ENCODE assay signal across 29 cellular contexts in the genomic region with DNA sequence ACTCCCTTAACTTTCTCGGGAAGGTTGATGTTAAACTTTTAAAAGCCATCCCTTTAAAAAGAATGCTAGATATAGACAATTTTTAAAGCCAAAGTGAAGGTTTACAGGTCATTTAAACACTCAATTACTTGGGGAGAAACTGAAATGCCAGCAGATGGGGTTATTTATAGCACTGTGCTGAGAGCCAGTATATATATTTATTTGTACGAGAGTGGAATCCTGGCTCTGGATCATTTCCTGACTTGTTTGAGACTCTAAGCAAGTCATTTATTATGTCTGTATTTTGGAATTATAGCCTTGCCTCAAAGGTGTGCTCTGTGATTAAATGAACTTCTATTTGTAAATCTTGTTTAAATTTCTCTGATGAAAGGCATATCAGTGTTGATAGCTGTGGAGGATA. TPM values are rescaled to one million over a fixed set of nuclear protein-coding genes. Genes with fewer than 3 reads are reported as not detected.
DNase-seq lines count a peak whose midpoint lies in the region; ATAC-seq and TF ChIP-seq lines count a peak whose summit lies in the region.
"Had no signal": no experiment of that assay in that cellular context is flagged by ENCODE, and none has a peak within 500 bp of the region (broad histone marks: within the 10 kb centered on the region; RNA-seq: fewer than 3 reads in every experiment).

No MANE protein-coding gene starts in this region.

- TF ChIP-seq POLR2A in heart left ventricle (IDR thresholded peaks at IDR 0.05) = no peak

- no peak for TF ChIP-seq CTCF in SK-N-SH (IDR thresholded peaks at IDR 0.05)
- TF ChIP-seq CTCF in heart left ventricle (IDR thresholded peaks at IDR 0.05) = no peak
- TF ChIP-seq CTCF in osteocyte (IDR thresholded peaks at IDR 0.05) = no peak

- H3F3A ChIP-seq in SK-N-SH (replicated peaks; ENCODE audit: insufficient read depth) = peaks cover 19% of the 10 kb centered on the region

- H3K4me3 ChIP-seq in SK-N-SH (ENCODE audit: low read depth in 2 of 2, low read length in 1 of 2) = no peak overlapping the region
- H3K4me3 ChIP-seq in heart left ventricle = peak overlapping the region in 4 of 12 donors; percentile 2 to 22 (median 14)
- H3K4me3 ChIP-seq: GM23338, SJCRH30, thyroid gland had no signal

- ATAC-seq in SK-N-SH treated with all-trans-retinoic acid at 6 μM for 48 hours (peak; percentile 58; the same call in 2 of the 3 replicates), heart left ventricle (peak in 3 of 4 donors; percentile 57 to 63 (median 62))
- ATAC-seq in stimulated activated naive B cell treated with anti-CD40 and anti-IgM and Interleukin-4, amounts not matched to agents 10 μg/mL and 1 μg/mL and 100 μg/mL, for 72 hours (replicated peaks) = no peak
- ATAC-seq: effector memory CD8-positive, alpha-beta T cell; GM23338 had no signal

- H3K9me2 ChIP-seq in SK-N-SH = no peaks in the 10 kb centered on the region

- peaks cover 14% of the 10 kb centered on the region for H3K79me2 ChIP-seq in SK-N-SH (ENCODE audit: insufficient read depth)

- H3K9me3 ChIP-seq in SK-N-SH (no peaks in the 10 kb centered on the region), heart left ventricle (peaks cover 0 to 4% (median 0%) of the 10 kb centered on the region in 12 donors)
- H3K9me3 ChIP-seq: BE2C, SJCRH30, thyroid gland had no signal

- H3K9ac ChIP-seq in SK-N-SH = no peak overlapping the region

- no peak for TF ChIP-seq EP300 in SK-N-SH (IDR thresholded peaks at IDR 0.05; ENCODE audit: borderline replicate concordance in 1 of 2, low read depth in 1 of 2, low read length in 1 of 2)

- DNase-seq in SK-N-SH (no peak), heart left ventricle (no peak), osteocyte (ENCODE audit: extremely low spot score, unreplicated experiment) (no peak), NCI-H446 treated with DMSO at 0.1 percent for 48 hours (lab: John Stamatoyannopoulos, UW) (no peak), T-helper 1 cell (no peak)
- DNase-seq in stimulated activated naive B cell treated with anti-CD40 and anti-IgM and Interleukin-4, amounts not matched to agents 10 μg/mL and 1 μg/mL and 100 μg/mL, for 72 hours = no peak
- DNase-seq in stimulated activated CD8-positive, alpha-beta memory T cell treated with anti-CD3 and anti-CD28 coated beads, Interleukin-4, amount 100 ng/mL, for 48 hours = no peak
- DNase-seq: 8988T; activated B cell treated with CpG ODN at 0.5 μM for 24 hours; activated CD4-positive, alpha-beta memory T cell treated with anti-CD3 and anti-CD28 coated beads, Interleukin-2, amount 10 ng/mL, durations not matched to agents 7 days and 5 days; activated naive CD4-positive, alpha-beta T cell; activated T-cell treated with anti-CD3 and anti-CD28 coated beads, Interleukin-2, amount 50 U/mL, for 24 hours; amniotic stem cell; BE2C; central memory CD4-positive, alpha-beta T cell; COR-L47; effector memory CD8-positive, alpha-beta T cell; hippocampal formation; islet precursor cell; mammary epithelial cell; NCI-H774; occipital lobe; SJCRH30; stimulated activated CD4-positive, alpha-beta T cell treated with anti-CD3 and anti-CD28 coated beads, Interleukin-2, amount 100 ng/mL, for 24 hours; stimulated activated naive CD4-positive, alpha-beta T cell treated with Interleukin-2 at 50 U/mL for 16 hours; thyroid gland had no signal

- H3K27ac Mint-ChIP-seq in osteocyte (ENCODE audit: unreplicated experiment) = peak overlapping the region; percentile 62
- H3K27ac Mint-ChIP-seq in stimulated activated naive B cell treated with anti-CD40 and anti-IgM and Interleukin-4, amounts not matched to agents 10 μg/mL and 1 μg/mL and 100 μg/mL, for 72 hours = no peak overlapping the region
- H3K27ac Mint-ChIP-seq: activated B cell treated with CpG ODN at 0.5 μM for 24 hours; activated CD4-positive, alpha-beta memory T cell treated with anti-CD3 and anti-CD28 coated beads, Interleukin-2, amount 10 ng/mL, durations not matched to agents 7 days and 5 days; activated T-cell treated with anti-CD3 and anti-CD28 coated beads, Interleukin-2, amount 50 U/mL, for 24 hours; effector memory CD8-positive, alpha-beta T cell; GM23338 had no signal

- WGBS in SK-N-SH (ENCODE audit: low lambda C conversion rate) = 74% methylated on average over 2 of the region's 2 CpGs
- 16 to 31% (median 25%) methylated on average over 2 of the region's 2 CpGs for WGBS in heart left ventricle, 4 donors

- H3K27ac ChIP-seq in SK-N-SH (ENCODE audit: low read depth in 2 of 2, low read length in 1 of 2) (peak overlapping the region in 1 of 2 experiments; percentile 16; a peak in 1 of 4 replicates), heart left ventricle (peak overlapping the region in 11 of 12 donors; percentile 22 to 98 (median 66))
- H3K27ac ChIP-seq: HL-60, SJCRH30, thyroid gland had no signal

- H3K9me3 Mint-ChIP-seq in osteocyte (ENCODE audit: unreplicated experiment) = no peaks in the 10 kb centered on the region
- peaks cover 1 to 5% of the 10 kb centered on the region in 2 donors for H3K9me3 Mint-ChIP-seq in stimulated activated naive B cell treated with anti-CD40 and anti-IgM and Interleukin-4, amounts not matched to agents 10 μg/mL and 1 μg/mL and 100 μg/mL, for 72 hours
- H3K9me3 Mint-ChIP-seq: activated B cell treated with CpG ODN at 0.5 μM for 24 hours; activated CD4-positive, alpha-beta memory T cell treated with anti-CD3 and anti-CD28 coated beads, Interleukin-2, amount 10 ng/mL, durations not matched to agents 7 days and 5 days; activated T-cell treated with anti-CD3 and anti-CD28 coated beads, Interleukin-2, amount 50 U/mL, for 24 hours; effector memory CD8-positive, alpha-beta T cell; GM23338 had no signal

- H4K20me1 ChIP-seq in SK-N-SH (ENCODE audit: insufficient read depth) = no peaks in the 10 kb centered on the region

- intact Hi-C loops in heart left ventricle (cut with DNase I) = loop anchor here in 3 of 10 donors (5.0 kb wide), 2 partner anchors 33 to 38 kb away; no protein-coding TSS in a partner anchor

- H3K4me2 ChIP-seq in SK-N-SH = no peak overlapping the region
- H3K4me2 ChIP-seq: GM23338 had no signal

- peaks cover 6% of the 10 kb centered on the region in 2 experiments; a peak in 3 of 4 replicates for H3K4me1 ChIP-seq in SK-N-SH (ENCODE audit: control insufficient read depth in 1 of 2, insufficient read depth in 2 of 2, low read depth in 1 of 2, low read length in 1 of 2)
- peaks cover 0 to 60% (median 17%) of the 10 kb centered on the region in 12 donors for H3K4me1 ChIP-seq in heart left ventricle
- H3K4me1 ChIP-seq: BE2C, SJCRH30 had no signal

- CTCF ChIA-PET in SK-N-SH (lab: Yijun Ruan, JAX) = no interaction called here

- H3K36me3 ChIP-seq in SK-N-SH (replicated peaks in 1 of 2; ENCODE audit: control insufficient read depth in 1 of 2, insufficient read depth in 2 of 2, low read length in 1 of 2) (no peaks in the 10 kb centered on the region), heart left ventricle (no peaks in the 10 kb centered on the region)
- H3K36me3 ChIP-seq: BE2C, SJCRH30, thyroid gland had no signal

- H3K27me3 Mint-ChIP-seq in osteocyte (ENCODE audit: unreplicated experiment) = no peaks in the 10 kb centered on the region
- no peaks in the 10 kb centered on the region for H3K27me3 Mint-ChIP-seq in stimulated activated naive B cell treated with anti-CD40 and anti-IgM and Interleukin-4, amounts not matched to agents 10 μg/mL and 1 μg/mL and 100 μg/mL, for 72 hours
- H3K27me3 Mint-ChIP-seq: activated B cell treated with CpG ODN at 0.5 μM for 24 hours; activated CD4-positive, alpha-beta memory T cell treated with anti-CD3 and anti-CD28 coated beads, Interleukin-2, amount 10 ng/mL, durations not matched to agents 7 days and 5 days; activated T-cell treated with anti-CD3 and anti-CD28 coated beads, Interleukin-2, amount 50 U/mL, for 24 hours; effector memory CD8-positive, alpha-beta T cell had no signal

- POLR2A ChIA-PET in SK-N-SH (lab: Yijun Ruan, JAX) = no interaction called here

- H3K27me3 ChIP-seq in SK-N-SH (ENCODE audit: insufficient read depth) (no peaks in the 10 kb centered on the region), heart left ventricle (no peaks in the 10 kb centered on the region)
- H3K27me3 ChIP-seq: BE2C, SJCRH30, thyroid gland had no signal

- peaks cover 3% of the 10 kb centered on the region for H3K36me3 Mint-ChIP-seq in osteocyte (ENCODE audit: unreplicated experiment)
- peaks cover 0 to 22% of the 10 kb centered on the region in 2 donors for H3K36me3 Mint-ChIP-seq in stimulated activated naive B cell treated with anti-CD40 and anti-IgM and Interleukin-4, amounts not matched to agents 10 μg/mL and 1 μg/mL and 100 μg/mL, for 72 hours

- no peak overlapping the region for H3K4me3 Mint-ChIP-seq in osteocyte (ENCODE audit: unreplicated experiment)
- no peak overlapping the region for H3K4me3 Mint-ChIP-seq in stimulated activated naive B cell treated with anti-CD40 and anti-IgM and Interleukin-4, amounts not matched to agents 10 μg/mL and 1 μg/mL and 100 μg/mL, for 72 hours
- H3K4me3 Mint-ChIP-seq: activated B cell treated with CpG ODN at 0.5 μM for 24 hours; activated CD4-positive, alpha-beta memory T cell treated with anti-CD3 and anti-CD28 coated beads, Interleukin-2, amount 10 ng/mL, durations not matched to agents 7 days and 5 days; activated T-cell treated with anti-CD3 and anti-CD28 coated beads, Interleukin-2, amount 50 U/mL, for 24 hours; effector memory CD8-positive, alpha-beta T cell; GM23338 had no signal

- H2AFZ ChIP-seq in SK-N-SH (ENCODE audit: low read depth) = no peak overlapping the region
- H2AFZ ChIP-seq: GM23338 had no signal

- no peak for TF ChIP-seq RAD21 in SK-N-SH (IDR thresholded peaks at IDR 0.05; ENCODE audit: low read length)

- H3K4me1 Mint-ChIP-seq in osteocyte (ENCODE audit: unreplicated experiment) = peaks cover 19% of the 10 kb centered on the region
- peaks cover 14 to 32% of the 10 kb centered on the region in 2 donors for H3K4me1 Mint-ChIP-seq in stimulated activated naive B cell treated with anti-CD40 and anti-IgM and Interleukin-4, amounts not matched to agents 10 μg/mL and 1 μg/mL and 100 μg/mL, for 72 hours

TF ChIP-seq in SK-N-SH treated with all-trans-retinoic acid at 6 μM for 48 hours, 23 proteins besides CTCF, POLR2A, EP300 and RAD21 (continues in another document):
- TF ChIP-seq CSDC2 (CRISPR knock-in tag; IDR thresholded peaks at IDR 0.05) (no peak), ZFP30 (CRISPR knock-in tag; IDR thresholded peaks at IDR 0.05) (no peak), ISL1 (CRISPR knock-in tag; IDR thresholded peaks at IDR 0.05) (peak; percentile 72)

TF ChIP-seq in SK-N-SH, 30 proteins besides CTCF, POLR2A, EP300 and RAD21 (continues in another document):
- TF ChIP-seq CHD2 (IDR thresholded peaks at IDR 0.05; ENCODE audit: low read length, partially characterized antibody) = no peak

RNA-seq across cellular contexts. Expression of gene ZBED5, which starts 6.8 kb away (rescaled TPM):
- polyA plus RNA-seq in SK-N-SH (2012; rRNA removed) (23.5 and 31.2 TPM in 2 replicates), heart left ventricle (10 to 100 TPM; 22.5 to 29.5 TPM)
- 22.0 and 24.9 TPM in 2 replicates for polyA plus RNA-seq in SK-N-SH (2012; cell fraction: cytosol; rRNA removed)
- 43.4 and 96.8 TPM in 2 replicates for polyA plus RNA-seq in SK-N-SH (2012; cell fraction: nucleus; rRNA removed)
- total RNA-seq in heart left ventricle (10 to 100 TPM; 26.3 to 49.1 (median 38.9) TPM), osteocyte (48.0 and 48.6 TPM in 2 replicates)

RNA-seq across cellular contexts. Expression of gene EIF4G2, which starts 56.0 kb away (rescaled TPM):
- 298 and 394 TPM in 2 replicates for polyA plus RNA-seq in SK-N-SH (2012; rRNA removed)
- 416 and 436 TPM in 2 replicates for polyA plus RNA-seq in SK-N-SH (2012; cell fraction: cytosol; rRNA removed)
- polyA plus RNA-seq in SK-N-SH (2012; cell fraction: nucleus; rRNA removed) = 174 and 354 TPM in 2 replicates
- 1,000 to 10,000 TPM in 1 of 9 donors, 100 to 1,000 TPM in 8; 473 to 1,111 (median 849) TPM for total RNA-seq in heart left ventricle
- polyA plus RNA-seq in heart left ventricle = 100 to 1,000 TPM; 142 to 428 TPM
- total RNA-seq in osteocyte = 966 and 977 TPM in 2 replicates

Comparison
In these comparisons a context has a peak if more than half of its experiments do, and no peak if none do; other contexts are left out.
1. ATAC-seq: peak in SK-N-SH treated with all-trans-retinoic acid at 6 μM for 48 hours (single experiment) and heart left ventricle (3 of 4); none in stimulated activated naive B cell treated with anti-CD40 and anti-IgM and Interleukin-4, amounts not matched to agents 10 μg/mL and 1 μg/mL and 100 μg/mL, for 72 hours (0 of 2).